8 cellular contexts compared by ENCODE assay signal in genomic region chr9:136110082-136111061, GRCh38. TPM values are rescaled to one million over a fixed set of nuclear protein-coding genes. Genes with fewer than 3 reads are reported as not detected.
DNase-seq lines count a peak whose midpoint lies in the region; ATAC-seq, FAIRE-seq and TF ChIP-seq lines count a peak whose summit lies in the region.

No MANE protein-coding gene starts in this region.

- intact Hi-C loops in activated B cell treated with CpG ODN at 0.5 μM for 24 hours (cut with micrococcal nuclease), result no loop called here
- intact Hi-C loops in endothelial cell of umbilical vein (cut with micrococcal nuclease), result no loop called here

- H2AFZ ChIP-seq in endothelial cell of umbilical vein (ENCODE audit: low read depth, low read length) (peak overlapping the region; percentile 37), osteoblast (ENCODE audit: low read length) (no peak overlapping the region)

- peaks cover 0 to 4% of the 10 kb centered on the region in 2 experiments for H3K36me3 ChIP-seq in endothelial cell of umbilical vein (ENCODE audit: control insufficient read depth in 2 of 2, extremely low read depth in 1 of 2, insufficient read depth in 2 of 2, low read length in 2 of 2)
- peaks cover 10% of the 10 kb centered on the region for H3K36me3 ChIP-seq in osteoblast (ENCODE audit: insufficient read depth, low read length)

- peak; percentile 6 for ATAC-seq in GM19455 (IDR thresholded peaks at IDR 0.05; ENCODE audit: unreplicated experiment)
- no peak for ATAC-seq in activated B cell treated with CpG ODN at 0.5 μM for 24 hours (ENCODE audit: low read depth)
- no peak for ATAC-seq in GM18870 (IDR thresholded peaks at IDR 0.05; ENCODE audit: unreplicated experiment)
- no peak for ATAC-seq in GM21619 (IDR thresholded peaks at IDR 0.05; ENCODE audit: unreplicated experiment)

- H3K36me3 Mint-ChIP-seq in activated B cell treated with CpG ODN at 0.5 μM for 24 hours (ENCODE audit: low read depth), result peaks cover 13% of the 10 kb centered on the region

- H3K9me3 ChIP-seq in endothelial cell of umbilical vein (replicated peaks; ENCODE audit: control insufficient read depth, insufficient read depth, low read length) (no peaks in the 10 kb centered on the region), osteoblast (ENCODE audit: low read depth, low read length) (no peaks in the 10 kb centered on the region)

- no peak overlapping the region for H3K27ac ChIP-seq in endothelial cell of umbilical vein (ENCODE audit: insufficient read depth, low read depth, low read length)
- no peak overlapping the region for H3K27ac ChIP-seq in osteoblast (ENCODE audit: low read depth, low read length)

- H3K4me1 ChIP-seq in endothelial cell of umbilical vein (ENCODE audit: control insufficient read depth, extremely low read depth, insufficient read depth, low read length) (peaks cover 13% of the 10 kb centered on the region), osteoblast (ENCODE audit: insufficient read depth, low read length) (peaks cover 17% of the 10 kb centered on the region)

- CTCF ChIA-PET in activated B cell treated with CpG ODN at 0.5 μM for 24 hours (lab: Charles Lee) (interaction anchor here (1.0 kb wide), 2 partner anchors 8 to 12 kb away, joined by 3 to 4 read pairs; partner anchors contain the start of gene TMEM250), endothelial cell of umbilical vein (lab: Charles Lee) (interaction anchor here (0.9 to 4.1 kb wide), 6 partner anchors 9 to 142 kb away, joined by 3 to 29 read pairs (median 6); no protein-coding TSS in a partner anchor)

- no peaks in the 10 kb centered on the region for H3K9me1 ChIP-seq in endothelial cell of umbilical vein (replicated peaks; ENCODE audit: control insufficient read depth, extremely low read depth, insufficient read depth, low read length)

- BruUV-seq in endothelial cell of umbilical vein (replicated peaks; lab: Mats Ljungman, UMichigan), result no TSS peak

- H3K4me1 Mint-ChIP-seq in activated B cell treated with CpG ODN at 0.5 μM for 24 hours, result peaks cover 36% of the 10 kb centered on the region

- TF ChIP-seq CTCF in AG09309 (IDR thresholded peaks at IDR 0.05; ENCODE audit: control insufficient read depth, insufficient read depth, low read depth, low read length, missing control alignments) (peak; percentile 23), activated B cell treated with CpG ODN at 0.5 μM for 24 hours (IDR thresholded peaks at IDR 0.05) (no peak), endothelial cell of umbilical vein (IDR thresholded peaks at IDR 0.05; ENCODE audit: extremely low read depth in 1 of 2, insufficient read depth in 1 of 2, low read depth in 1 of 2, low read length in 2 of 2) (peak in 1 of 2 donors; percentile 8), osteoblast (IDR thresholded peaks at IDR 0.05; ENCODE audit: extremely low read depth, low read depth, low read length) (no peak)

- H3K4me3 ChIP-seq in AG09309 (ENCODE audit: control insufficient read depth, low read depth, low read length), result peak overlapping the region; percentile 15
- no peak overlapping the region for H3K4me3 ChIP-seq in endothelial cell of umbilical vein (replicated peaks in 1 of 3; ENCODE audit: insufficient read depth in 1 of 3, low read depth in 1 of 3, low read length in 3 of 3)
- peak overlapping the region; percentile 38 for H3K4me3 ChIP-seq in osteoblast (ENCODE audit: insufficient read depth, low read length)

- no peaks in the 10 kb centered on the region for H3K9me3 Mint-ChIP-seq in activated B cell treated with CpG ODN at 0.5 μM for 24 hours

- H3K9ac ChIP-seq in endothelial cell of umbilical vein (replicated peaks; ENCODE audit: extremely low read depth, insufficient read depth, low read length), result no peak overlapping the region

- H3K79me2 ChIP-seq in endothelial cell of umbilical vein (ENCODE audit: control insufficient read depth, insufficient read depth, low read length), result no peaks in the 10 kb centered on the region
- H3K79me2 ChIP-seq in osteoblast (ENCODE audit: insufficient read depth, low read length), result peaks cover 4% of the 10 kb centered on the region

- dilution Hi-C loops in endothelial cell of umbilical vein (cut with MboI; ENCODE audit: extremely low pct_ligation_motif_present, low sequenced_read_pairs), result no loop called here

- no peaks in the 10 kb centered on the region for H4K20me1 ChIP-seq in endothelial cell of umbilical vein (replicated peaks; ENCODE audit: control insufficient read depth, extremely low read depth, insufficient read depth, low read length)
- peaks cover 10% of the 10 kb centered on the region for H4K20me1 ChIP-seq in osteoblast (ENCODE audit: insufficient read depth, low read length)

- H3K27me3 ChIP-seq in endothelial cell of umbilical vein (ENCODE audit: control insufficient read depth in 2 of 2, insufficient read depth in 2 of 2, low read length in 2 of 2) (no peaks in the 10 kb centered on the region), osteoblast (ENCODE audit: insufficient read depth, low read length) (peaks cover 4% of the 10 kb centered on the region)

- FAIRE-seq in endothelial cell of umbilical vein (lab: Jason Lieb, UNC), result peak; percentile 8

- POLR2A ChIA-PET in activated B cell treated with CpG ODN at 0.5 μM for 24 hours (lab: Charles Lee) (interaction anchor here (0.6 to 1.3 kb wide), 3 partner anchors 7 to 253 kb away, joined by 3 to 11 read pairs (median 5); partner anchors contain the start of gene DNLZ), endothelial cell of umbilical vein (lab: Charles Lee) (interaction anchor here (0.7 to 1.2 kb wide), 2 partner anchors 13 to 21 kb away, joined by 4 to 6 read pairs; no protein-coding TSS in a partner anchor)

- H3K27me3 Mint-ChIP-seq in activated B cell treated with CpG ODN at 0.5 μM for 24 hours, result peaks cover 3% of the 10 kb centered on the region

- TF ChIP-seq POLR2A in endothelial cell of umbilical vein (IDR thresholded peaks at IDR 0.05; ENCODE audit: low read depth, low read length), result no peak

- no peak overlapping the region for H3K27ac Mint-ChIP-seq in activated B cell treated with CpG ODN at 0.5 μM for 24 hours

- H3K4me2 ChIP-seq in endothelial cell of umbilical vein (ENCODE audit: insufficient read depth, low read length), result peak overlapping the region; percentile 54
- peak overlapping the region; percentile 71 for H3K4me2 ChIP-seq in osteoblast (ENCODE audit: insufficient read depth, low read length)

- DNase-seq in AG09309 (ENCODE audit: low read depth) (no peak), activated B cell treated with CpG ODN at 0.5 μM for 24 hours (no peak), endothelial cell of umbilical vein (ENCODE audit: low read depth, low spot score) (no peak), osteoblast (ENCODE audit: insufficient read length, low spot score, missing footprints) (peak; percentile 93), SIG-M5 treated with dmso at 0.1 percent for 504 hours (lab: John Stamatoyannopoulos, UW; ENCODE audit: unreplicated experiment) (no peak)

- peak overlapping the region; percentile 77 for H3K4me3 Mint-ChIP-seq in activated B cell treated with CpG ODN at 0.5 μM for 24 hours

TF ChIP-seq in endothelial cell of umbilical vein, 7 proteins besides CTCF, POLR2A, EP300 and RAD21:
- TF ChIP-seq FOS (IDR thresholded peaks at IDR 0.05; ENCODE audit: borderline replicate concordance, insufficient read depth, low read length), result no peak
- TF ChIP-seq, protein P1, sequence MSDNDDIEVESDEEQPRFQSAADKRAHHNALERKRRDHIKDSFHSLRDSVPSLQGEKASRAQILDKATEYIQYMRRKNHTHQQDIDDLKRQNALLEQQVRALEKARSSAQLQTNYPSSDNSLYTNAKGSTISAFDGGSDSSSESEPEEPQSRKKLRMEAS (IDR thresholded peaks at IDR 0.05; ENCODE audit: insufficient read depth, insufficient read length), result no peak
- no peak for TF ChIP-seq GATA2 (IDR thresholded peaks at IDR 0.05; ENCODE audit: insufficient read depth, insufficient read length, low read depth, low read length)
- TF ChIP-seq JUN (IDR thresholded peaks at IDR 0.05; ENCODE audit: borderline replicate concordance, insufficient read depth, insufficient read length, low read depth), result no peak

RNA-seq across cellular contexts. Expression of gene TMEM250, which starts 8.3 kb away (rescaled TPM):
- total RNA-seq in activated B cell treated with CpG ODN at 0.5 μM for 24 hours (23.3 and 23.4 TPM in 2 replicates), endothelial cell of umbilical vein (47.4 and 49.9 TPM in 2 replicates), osteoblast (52.7 and 65.5 TPM in 2 replicates)
- polyA plus RNA-seq in endothelial cell of umbilical vein, result 24.9 and 29.7 TPM in 2 replicates
- 18.2 and 24.1 TPM in 2 replicates for polyA plus RNA-seq in endothelial cell of umbilical vein (2011; cell fraction: cytosol; rRNA removed)
- polyA plus RNA-seq in endothelial cell of umbilical vein (2011; cell fraction: nucleus; rRNA removed), result 12.5 and 13.0 TPM in 2 replicates
- 31.3 and 35.0 TPM in 2 replicates for polyA plus RNA-seq in endothelial cell of umbilical vein (2012)
- polyA minus RNA-seq in endothelial cell of umbilical vein, result 16.7 and 21.1 TPM in 2 replicates
- polyA minus RNA-seq in endothelial cell of umbilical vein (2011; cell fraction: cytosol; rRNA and poly(A)+ RNA removed), result 60.3 TPM
- polyA minus RNA-seq in endothelial cell of umbilical vein (2011; cell fraction: nucleus; rRNA and poly(A)+ RNA removed), result 7.1 and 13.8 TPM in 2 replicates

RNA-seq across cellular contexts. Expression of gene NACC2, which starts 15.3 kb away (rescaled TPM):
- 1.5 and 1.6 TPM in 2 replicates for total RNA-seq in activated B cell treated with CpG ODN at 0.5 μM for 24 hours
- total RNA-seq in endothelial cell of umbilical vein, result 25.1 and 27.1 TPM in 2 replicates
- polyA plus RNA-seq in endothelial cell of umbilical vein, result 15.7 and 15.8 TPM in 2 replicates
- 8.5 and 10.4 TPM in 2 replicates for polyA plus RNA-seq in endothelial cell of umbilical vein (2011; cell fraction: cytosol; rRNA removed)
- 21.2 and 22.4 TPM in 2 replicates for polyA plus RNA-seq in endothelial cell of umbilical vein (2011; cell fraction: nucleus; rRNA removed)
- polyA plus RNA-seq in endothelial cell of umbilical vein (2012), result 13.0 and 16.4 TPM in 2 replicates
- 11.2 and 14.3 TPM in 2 replicates for polyA minus RNA-seq in endothelial cell of umbilical vein
- polyA minus RNA-seq in endothelial cell of umbilical vein (2011; cell fraction: cytosol; rRNA and poly(A)+ RNA removed), result 19.5 TPM
- polyA minus RNA-seq in endothelial cell of umbilical vein (2011; cell fraction: nucleus; rRNA and poly(A)+ RNA removed), result 9.0 and 16.8 TPM in 2 replicates
- total RNA-seq in osteoblast, result 25.3 and 32.9 TPM in 2 replicates

Comparison
In these comparisons a context has a peak if more than half of its experiments do, and no peak if none do; other contexts are left out.
1. H3K4me3 ChIP-seq: peak in AG09309 (single experiment) and osteoblast (single experiment); none in endothelial cell of umbilical vein (0 of 3).
2. RNA of gene NACC2, which starts 15.3 kb away (total RNA-seq): 25.3 to 32.9 TPM in osteoblast and 25.1 to 27.1 TPM in endothelial cell of umbilical vein; 1.5 to 1.6 TPM in activated B cell treated with CpG ODN at 0.5 μM for 24 hours; every median in the first group is over 10 times any median in the second.